In the genomic region with DNA sequence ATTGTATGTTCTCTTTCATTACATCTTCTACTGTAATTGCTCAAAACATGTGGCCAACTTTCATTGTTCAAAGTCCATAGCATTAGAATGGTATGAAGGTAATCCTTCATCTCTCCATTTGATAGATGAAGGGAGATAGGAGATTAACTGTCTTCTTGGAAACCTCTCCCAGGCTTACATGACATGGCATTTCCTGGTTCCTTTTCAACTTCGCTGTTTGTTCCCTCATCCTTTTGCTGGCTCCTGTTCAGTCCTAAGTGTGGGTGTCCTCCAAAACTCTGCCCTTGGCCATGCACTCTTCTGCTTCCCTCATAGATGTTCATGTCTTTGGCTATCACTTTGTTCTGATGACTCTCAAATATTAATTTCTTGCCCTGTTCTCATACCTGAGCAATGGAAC, we compare ENCODE assay signal across 30 cellular contexts.
"Had no signal": no experiment of that assay in that cellular context is flagged by ENCODE, and none has a peak within 500 bp of the region (broad histone marks: within the 10 kb centered on the region; RNA-seq: fewer than 3 reads in every experiment).

No MANE protein-coding gene starts in this region.

- H3K4me1 Mint-ChIP-seq: immature natural killer cell; nephron progenitor cell; neural progenitor cell; stimulated activated effector memory CD8-positive, alpha-beta T cell treated with anti-CD3 and anti-CD28 coated beads, Interleukin-12 subunit alpha, Interleukin-12 subunit beta, amount 100 ng/mL, for 72 hours had no signal

- H3K27me3 ChIP-seq: left lung, neural progenitor cell, neutrophil, right atrium auricular region, spleen, suprapubic skin, tibial artery, upper lobe of right lung had no signal

- ATAC-seq: left colon; left lung; lower lobe of right lung; natural killer cell; sciatic nerve; stimulated activated effector memory CD8-positive, alpha-beta T cell treated with anti-CD3 and anti-CD28 coated beads, Interleukin-12 subunit alpha, Interleukin-12 subunit beta, amount 100 ng/mL, for 72 hours; upper lobe of right lung had no signal

- H3K36me3 Mint-ChIP-seq: natural killer cell; neural progenitor cell; stimulated activated effector memory CD8-positive, alpha-beta T cell treated with anti-CD3 and anti-CD28 coated beads, Interleukin-12 subunit alpha, Interleukin-12 subunit beta, amount 100 ng/mL, for 72 hours had no signal

- H3K36me3 ChIP-seq: left lung, lower lobe of right lung, neural progenitor cell, neutrophil, right atrium auricular region, spleen, suprapubic skin, thoracic aorta, tibial artery, upper lobe of right lung had no signal

- H3K4me3 Mint-ChIP-seq: immature natural killer cell; natural killer cell; nephron progenitor cell; neural progenitor cell; stimulated activated effector memory CD8-positive, alpha-beta T cell treated with anti-CD3 and anti-CD28 coated beads, Interleukin-12 subunit alpha, Interleukin-12 subunit beta, amount 100 ng/mL, for 72 hours; stimulated activated naive CD8-positive, alpha-beta T cell treated with anti-CD3 and anti-CD28 coated beads, Interleukin-15, Interleukin-2, amounts not matched to agents 100 ng/mL and 50 ng/mL, for 24 hours had no signal

- H3K4me1 ChIP-seq: left lung, lower lobe of right lung, neural progenitor cell, parathyroid adenoma, right atrium auricular region, spleen, suprapubic skin, upper lobe of right lung had no signal

- H3K4me3 ChIP-seq: left lung, lower lobe of right lung, neural progenitor cell, right atrium auricular region, spleen, suprapubic skin, thoracic aorta, tibial artery, upper lobe of right lung had no signal

- H3K27me3 Mint-ChIP-seq: stimulated activated naive CD8-positive, alpha-beta T cell treated with anti-CD3 and anti-CD28 coated beads, Interleukin-15, Interleukin-2, amounts not matched to agents 100 ng/mL and 50 ng/mL, for 24 hours had no signal

- H3K27ac Mint-ChIP-seq: naive B cell; natural killer cell; nephron progenitor cell; neural progenitor cell; stimulated activated effector memory CD8-positive, alpha-beta T cell treated with anti-CD3 and anti-CD28 coated beads, Interleukin-12 subunit alpha, Interleukin-12 subunit beta, amount 100 ng/mL, for 72 hours; stimulated activated naive CD8-positive, alpha-beta T cell treated with anti-CD3 and anti-CD28 coated beads, Interleukin-15, Interleukin-2, amounts not matched to agents 100 ng/mL and 50 ng/mL, for 24 hours had no signal

- H3K27ac ChIP-seq: left lung, lower lobe of right lung, neural progenitor cell, neutrophil, parathyroid adenoma, right atrium auricular region, spleen, suprapubic skin, thoracic aorta, tibial artery, upper lobe of right lung had no signal

- FAIRE-seq: islet of Langerhans, kidney, small intestine, urothelium cell line had no signal

- H3K9me3 ChIP-seq: left lung, lower lobe of right lung, neutrophil, right atrium auricular region, spleen, suprapubic skin, thoracic aorta, tibial artery, upper lobe of right lung had no signal

- H3K9me3 Mint-ChIP-seq: nephron progenitor cell; neural progenitor cell; stimulated activated naive CD8-positive, alpha-beta T cell treated with anti-CD3 and anti-CD28 coated beads, Interleukin-15, Interleukin-2, amounts not matched to agents 100 ng/mL and 50 ng/mL, for 24 hours had no signal

- DNase-seq: hypothalamus; immature natural killer cell; kidney; left colon; left lung; lower lobe of right lung; mammary epithelial cell; mesenchymal stem cell; naive B cell; natural killer cell; nephron progenitor cell; occipital lobe; small intestine; spleen; stimulated activated CD4-positive, alpha-beta T cell treated with anti-CD3 and anti-CD28 coated beads, Interleukin-4, amount 100 ng/mL, for 24 hours; stimulated activated naive CD4-positive, alpha-beta T cell; tibial artery; trophoblast cell; upper lobe of right lung had no signal
